Comparison of ENCODE assay signal across 8 cellular contexts in genomic region chr20:48846516-48847492, GRCh38. TPM values are rescaled to one million over a fixed set of nuclear protein-coding genes. Genes with fewer than 3 reads are reported as not detected.
DNase-seq lines count a peak whose midpoint lies in the region; ATAC-seq and TF ChIP-seq lines count a peak whose summit lies in the region.

No MANE protein-coding gene starts in this region.

- ATAC-seq in HCT116 = peak; percentile 72

- TF ChIP-seq RAD21 in HCT116 (IDR thresholded peaks at IDR 0.05; ENCODE audit: low read depth) = no peak

- H2AFZ ChIP-seq in HCT116 (ENCODE audit: low read depth, low read length, poor library complexity, severe bottlenecking) (peak overlapping the region; percentile 37), mammary epithelial cell (ENCODE audit: low read depth, low read length) (no peak overlapping the region)

- CTCF ChIA-PET in HCT116 (lab: Charles Lee) = no interaction called here
- CTCF ChIA-PET in mammary epithelial cell (lab: Charles Lee; ENCODE audit: low non-redundant PET) = no interaction called here

- RAD21 ChIA-PET in HCT116 (lab: Charles Lee; ENCODE audit: low non-redundant PET in 1 of 2, low total read pairs in 2 of 2, uncharacterized antibody in 2 of 2, unreplicated experiment in 2 of 2) = no interaction called here

- H3K9ac ChIP-seq in HCT116 (ENCODE audit: low read length) = no peak overlapping the region
- H3K9ac ChIP-seq in mammary epithelial cell (ENCODE audit: insufficient read depth, low read length) = no peak overlapping the region

- H3K27ac ChIP-seq in HCT116 (ENCODE audit: low read depth, low read length) (no peak overlapping the region), mammary epithelial cell (ENCODE audit: insufficient read depth, low read depth, low read length) (no peak overlapping the region)

- H3K9me2 ChIP-seq in HCT116 (ENCODE audit: insufficient read depth) = no peaks in the 10 kb centered on the region

- no peak overlapping the region for H3K4me3 ChIP-seq in HCT116 (replicated peaks in 1 of 2; ENCODE audit: low read depth in 1 of 2, low read length in 2 of 2)
- no peak overlapping the region for H3K4me3 ChIP-seq in MG63
- no peak overlapping the region for H3K4me3 ChIP-seq in mammary epithelial cell (replicated peaks in 1 of 3; ENCODE audit: insufficient read depth in 1 of 3, low read depth in 2 of 3, low read length in 3 of 3)

- H3K27ac Mint-ChIP-seq in activated T-helper 1 cell treated with anti-CD3 and anti-CD28 coated beads, Interleukin-12 subunit alpha, Interleukin-12 subunit beta, Interleukin-2, Interleukin-4 antibody, amounts not matched to agents 30 ng/mL and 10 ng/mL and 1 ng/mL, durations not matched to agents 14 hours and 24 hours and 36 hours = peak overlapping the region; percentile 98
- peak overlapping the region; percentile 63 for H3K27ac Mint-ChIP-seq in progenitor cell of endocrine pancreas

- H3K4me1 ChIP-seq in HCT116 (ENCODE audit: control insufficient read depth in 1 of 2, insufficient read depth in 2 of 2, low read length in 2 of 2) (peaks cover 8 to 25% of the 10 kb centered on the region in 2 experiments), mammary epithelial cell (ENCODE audit: insufficient read depth, low read length) (no peaks in the 10 kb centered on the region)

- BruUV-seq in HCT116 (replicated peaks; lab: Mats Ljungman, UMichigan) = no TSS peak
- no TSS peak for BruUV-seq in mammary epithelial cell (replicated peaks; lab: Mats Ljungman, UMichigan)

- H4K20me1 ChIP-seq in HCT116 (ENCODE audit: insufficient read depth) = no peaks in the 10 kb centered on the region
- H4K20me1 ChIP-seq in mammary epithelial cell (ENCODE audit: insufficient read depth, low read length) = no peaks in the 10 kb centered on the region

- H3K4me3 Mint-ChIP-seq in activated T-helper 1 cell treated with anti-CD3 and anti-CD28 coated beads, Interleukin-12 subunit alpha, Interleukin-12 subunit beta, Interleukin-2, Interleukin-4 antibody, amounts not matched to agents 30 ng/mL and 10 ng/mL and 1 ng/mL, durations not matched to agents 14 hours and 24 hours and 36 hours = peak overlapping the region; percentile 32
- no peak overlapping the region for H3K4me3 Mint-ChIP-seq in progenitor cell of endocrine pancreas (ENCODE audit: low read depth)

- peaks cover 23% of the 10 kb centered on the region for H3K4me1 Mint-ChIP-seq in activated T-helper 1 cell treated with anti-CD3 and anti-CD28 coated beads, Interleukin-12 subunit alpha, Interleukin-12 subunit beta, Interleukin-2, Interleukin-4 antibody, amounts not matched to agents 30 ng/mL and 10 ng/mL and 1 ng/mL, durations not matched to agents 14 hours and 24 hours and 36 hours (ENCODE audit: low read depth)
- H3K4me1 Mint-ChIP-seq in progenitor cell of endocrine pancreas (ENCODE audit: low read depth) = no peaks in the 10 kb centered on the region

- no peaks in the 10 kb centered on the region for H3K9me3 ChIP-seq in HCT116 (ENCODE audit: control insufficient read depth in 1 of 2, insufficient read depth in 1 of 2, low read depth in 1 of 2, low read length in 2 of 2)
- H3K9me3 ChIP-seq in MG63 = no peaks in the 10 kb centered on the region
- H3K9me3 ChIP-seq in mammary epithelial cell (replicated peaks; ENCODE audit: insufficient read depth, low read length) = no peaks in the 10 kb centered on the region

- in situ Hi-C loops in mammary epithelial cell (cut with MboI; ENCODE audit: low sequenced_read_pairs in 2 of 2) = no loop called here

- TF ChIP-seq CTCF in HCT116 (IDR thresholded peaks at IDR 0.05 in 2 of 3, conservative IDR thresholded peaks at IDR 0.05 in 1 of 3; ENCODE audit: borderline replicate concordance in 1 of 3, insufficient read depth in 1 of 3, low read depth in 2 of 3, low read length in 2 of 3) (no peak), progenitor cell of endocrine pancreas (IDR thresholded peaks at IDR 0.05; ENCODE audit: unreplicated experiment) (no peak), mammary epithelial cell (conservative IDR thresholded peaks at IDR 0.05 in 1 of 2, IDR thresholded peaks at IDR 0.05 in 1 of 2; ENCODE audit: extremely low read depth in 1 of 2, insufficient read depth in 1 of 2, low read depth in 1 of 2, low read length in 2 of 2) (no peak)

- 73% methylated on average over 7 of the region's 12 CpGs for WGBS in mammary epithelial cell (ENCODE audit: low coverage, missing lambda C conversion rate)

- H3K4me2 ChIP-seq in HCT116 (ENCODE audit: low read length) (peak overlapping the region; percentile 33), mammary epithelial cell (ENCODE audit: insufficient read depth, low read depth, low read length) (no peak overlapping the region)

- no peak for TF ChIP-seq POLR2A in HCT116 (IDR thresholded peaks at IDR 0.05; ENCODE audit: borderline replicate concordance, extremely low read depth, insufficient read depth, insufficient read length)

- H3K27me3 ChIP-seq in HCT116 (ENCODE audit: insufficient read depth, low read length) (no peaks in the 10 kb centered on the region), MG63 (no peaks in the 10 kb centered on the region), mammary epithelial cell (ENCODE audit: insufficient read depth, low read length) (no peaks in the 10 kb centered on the region)

- dilution Hi-C loops in mammary epithelial cell (cut with HindIII; ENCODE audit: low sequenced_read_pairs) = loop anchor here (5.0 kb wide), 1 partner anchor 80 kb away; no protein-coding TSS in a partner anchor

- H3K9me3 Mint-ChIP-seq in activated T-helper 1 cell treated with anti-CD3 and anti-CD28 coated beads, Interleukin-12 subunit alpha, Interleukin-12 subunit beta, Interleukin-2, Interleukin-4 antibody, amounts not matched to agents 30 ng/mL and 10 ng/mL and 1 ng/mL, durations not matched to agents 14 hours and 24 hours and 36 hours = no peaks in the 10 kb centered on the region
- no peaks in the 10 kb centered on the region for H3K9me3 Mint-ChIP-seq in progenitor cell of endocrine pancreas (ENCODE audit: low read depth)

- peaks cover 18% of the 10 kb centered on the region for H3K27me3 Mint-ChIP-seq in activated T-helper 1 cell treated with anti-CD3 and anti-CD28 coated beads, Interleukin-12 subunit alpha, Interleukin-12 subunit beta, Interleukin-2, Interleukin-4 antibody, amounts not matched to agents 30 ng/mL and 10 ng/mL and 1 ng/mL, durations not matched to agents 14 hours and 24 hours and 36 hours (ENCODE audit: insufficient read depth)
- peaks cover 31% of the 10 kb centered on the region for H3K27me3 Mint-ChIP-seq in progenitor cell of endocrine pancreas

- intact Hi-C loops in HCT116 (cut with micrococcal nuclease) = no loop called here
- intact Hi-C loops in activated T-helper 1 cell treated with anti-CD3 and anti-CD28 coated beads, Interleukin-12 subunit alpha, Interleukin-12 subunit beta, Interleukin-2, Interleukin-4 antibody, amounts not matched to agents 30 ng/mL and 10 ng/mL and 1 ng/mL, durations not matched to agents 14 hours and 24 hours and 36 hours (cut with micrococcal nuclease) = loop anchor here (1.0 to 5.0 kb wide), 6 partner anchors 23 to 190 kb away; partner anchors contain the start of gene ARFGEF2
- intact Hi-C loops in mammary epithelial cell (cut with micrococcal nuclease) = no loop called here

- POLR2A ChIA-PET in HCT116 (lab: Charles Lee) = no interaction called here

- DNase-seq in SIG-M5 treated with dmso at 0.1 percent for 504 hours (lab: John Stamatoyannopoulos, UW; ENCODE audit: unreplicated experiment) (peak; percentile 61), SIG-M5 (lab: John Stamatoyannopoulos, UW) (no peak), HCT116 (ENCODE audit: low read depth, low spot score) (no peak), MG63 (peak; percentile 45), progenitor cell of endocrine pancreas (ENCODE audit: low spot score, unreplicated experiment) (no peak), mammary epithelial cell (no peak)
- no peak for DNase-seq in activated T-helper 1 cell treated with anti-CD3 and anti-CD28 coated beads, Interleukin-12 subunit alpha, Interleukin-12 subunit beta, Interleukin-2, Interleukin-4 antibody, amounts not matched to agents 30 ng/mL and 10 ng/mL and 1 ng/mL, durations not matched to agents 14 hours and 24 hours and 36 hours (ENCODE audit: low spot score)
- no peak for DNase-seq in effector CD4-positive, alpha-beta T cell

- H3K36me3 Mint-ChIP-seq in activated T-helper 1 cell treated with anti-CD3 and anti-CD28 coated beads, Interleukin-12 subunit alpha, Interleukin-12 subunit beta, Interleukin-2, Interleukin-4 antibody, amounts not matched to agents 30 ng/mL and 10 ng/mL and 1 ng/mL, durations not matched to agents 14 hours and 24 hours and 36 hours (ENCODE audit: low read depth) = peaks cover 4% of the 10 kb centered on the region
- H3K36me3 Mint-ChIP-seq in progenitor cell of endocrine pancreas (ENCODE audit: insufficient read depth) = no peaks in the 10 kb centered on the region

- H3K36me3 ChIP-seq in HCT116 (ENCODE audit: control insufficient read depth in 1 of 2, insufficient read depth in 2 of 2, low read length in 2 of 2) = no peaks in the 10 kb centered on the region
- H3K36me3 ChIP-seq in MG63 = no peaks in the 10 kb centered on the region
- H3K36me3 ChIP-seq in mammary epithelial cell (ENCODE audit: insufficient read depth, low read length) = no peaks in the 10 kb centered on the region

- H3K79me2 ChIP-seq in HCT116 (ENCODE audit: insufficient read depth, low read length) (no peaks in the 10 kb centered on the region), mammary epithelial cell (ENCODE audit: insufficient read depth, low read length) (no peaks in the 10 kb centered on the region)

RNA-seq across cellular contexts. Expression of gene PREX1, which starts 19.0 kb away (rescaled TPM):
- total RNA-seq in HCT116 (2021; ENCODE audit: unreplicated experiment) = 6.1 TPM
- 4.1 and 4.3 TPM in 2 replicates for polyA plus RNA-seq in HCT116 (2012)
- total RNA-seq in MG63 (2014; rRNA removed; shearing (Covaris generic); ENCODE audit: low replicate concordance) = 5.2 and 5.8 TPM in 2 replicates
- total RNA-seq in activated T-helper 1 cell treated with anti-CD3 and anti-CD28 coated beads, Interleukin-12 subunit alpha, Interleukin-12 subunit beta, Interleukin-2, Interleukin-4 antibody, amounts not matched to agents 30 ng/mL and 10 ng/mL and 1 ng/mL, durations not matched to agents 14 hours and 24 hours and 36 hours = 68.2 and 69.4 TPM in 2 replicates
- total RNA-seq in progenitor cell of endocrine pancreas = 2.9 and 3.7 TPM in 2 replicates
- under 1 TPM in 1 of 2 donors, not detected in 1; 0.17 TPM for total RNA-seq in mammary epithelial cell
- 0.06 TPM for polyA plus RNA-seq in mammary epithelial cell
- polyA minus RNA-seq in mammary epithelial cell = not detected

Comparison
In these comparisons a context has a peak if more than half of its experiments do, and no peak if none do; other contexts are left out.
1. DNase-seq: peak in SIG-M5 treated with dmso at 0.1 percent for 504 hours (single experiment) and MG63 (single experiment); none in SIG-M5 (single experiment), HCT116 (single experiment), activated T-helper 1 cell treated with anti-CD3 and anti-CD28 coated beads, Interleukin-12 subunit alpha, Interleukin-12 subunit beta, Interleukin-2, Interleukin-4 antibody, amounts not matched to agents 30 ng/mL and 10 ng/mL and 1 ng/mL, durations not matched to agents 14 hours and 24 hours and 36 hours (single experiment), progenitor cell of endocrine pancreas (single experiment), effector CD4-positive, alpha-beta T cell (single experiment) and mammary epithelial cell (single experiment).